Comparison of ENCODE assay signal across 8 cellular contexts in genomic region chr4:183504064-183504929, GRCh38. TPM values are rescaled to one million over a fixed set of nuclear protein-coding genes. Genes with fewer than 3 reads are reported as not detected.
A peak's percentile ranks its signal among the peaks of the same experiment; 100 is the strongest.
DNase-seq lines count a peak whose midpoint lies in the region; ATAC-seq and TF ChIP-seq lines count a peak whose summit lies in the region.

No MANE protein-coding gene starts in this region.

- under 1% methylated on average over 106 of the region's 106 CpGs for WGBS in thymus

- H3K27me3 ChIP-seq in osteoblast (ENCODE audit: insufficient read depth, low read length) (no peaks in the 10 kb centered on the region), thymus (ENCODE audit: control insufficient read depth, insufficient read depth) (no peaks in the 10 kb centered on the region)

- peaks cover 52% of the 10 kb centered on the region for H3K79me2 ChIP-seq in osteoblast (ENCODE audit: insufficient read depth, low read length)

- peak overlapping the region; percentile 82 to 90 for H3K27ac Mint-ChIP-seq in activated naive CD4-positive, alpha-beta T cell treated with anti-CD3 and anti-CD28 coated beads, Interleukin-2, amount 50 U/mL, for 72 hours

- H3K4me2 ChIP-seq in osteoblast (ENCODE audit: insufficient read depth, low read length) = peak overlapping the region; percentile 98

- peak overlapping the region; percentile 84 for H3K4me3 ChIP-seq in GM08714 (ENCODE audit: low read length)
- peak overlapping the region; percentile 74 for H3K4me3 ChIP-seq in NB4 (ENCODE audit: low read depth, low read length)
- peak overlapping the region; percentile 81 for H3K4me3 ChIP-seq in SK-N-MC
- peak overlapping the region; percentile 90 for H3K4me3 ChIP-seq in osteoblast (ENCODE audit: insufficient read depth, low read length)
- peak overlapping the region; percentile 89 for H3K4me3 ChIP-seq in thymus (ENCODE audit: low read length)

- peaks cover 5 to 7% of the 10 kb centered on the region in 2 donors for H3K36me3 Mint-ChIP-seq in activated naive CD4-positive, alpha-beta T cell treated with anti-CD3 and anti-CD28 coated beads, Interleukin-2, amount 50 U/mL, for 72 hours

- TF ChIP-seq CTCF in NB4 (IDR thresholded peaks at IDR 0.05; ENCODE audit: low read depth, low read length) (no peak), osteoblast (IDR thresholded peaks at IDR 0.05; ENCODE audit: extremely low read depth, low read depth, low read length) (peak; percentile 18)

- H4K20me1 ChIP-seq in osteoblast (ENCODE audit: insufficient read depth, low read length) = peaks cover 2% of the 10 kb centered on the region

- peak overlapping the region; percentile 90 for H3K9ac ChIP-seq in SK-N-MC (ENCODE audit: insufficient read length)

- H3K36me3 ChIP-seq in SK-N-MC (ENCODE audit: insufficient read depth, low read length) (no peaks in the 10 kb centered on the region), osteoblast (ENCODE audit: insufficient read depth, low read length) (no peaks in the 10 kb centered on the region), thymus (ENCODE audit: control insufficient read depth, insufficient read depth) (no peaks in the 10 kb centered on the region)

- peak; percentile 98 for DNase-seq in NB4 (ENCODE audit: low read depth)
- no peak for DNase-seq in SK-N-MC (ENCODE audit: low read depth, low spot score)
- DNase-seq in activated naive CD4-positive, alpha-beta T cell treated with anti-CD3 and anti-CD28 coated beads, Interleukin-2, amount 50 U/mL, for 72 hours (ENCODE audit: low spot score in 2 of 2) = peak; percentile 99 to 100
- DNase-seq in glomerular visceral epithelial cell (ENCODE audit: extremely low spot score) = peak; percentile 99
- peak; percentile 99 for DNase-seq in osteoblast (ENCODE audit: insufficient read length, low spot score, missing footprints)

- TF ChIP-seq POLR2A in NB4 (IDR thresholded peaks at IDR 0.05; ENCODE audit: extremely low read depth, insufficient read length) = peak; percentile 59

- peak overlapping the region; percentile 98 for H2AFZ ChIP-seq in osteoblast (ENCODE audit: low read length)

- peaks cover 13% of the 10 kb centered on the region for H3K4me1 ChIP-seq in osteoblast (ENCODE audit: insufficient read depth, low read length)
- H3K4me1 ChIP-seq in thymus (ENCODE audit: control insufficient read depth, insufficient read depth, low read length) = peaks cover 7% of the 10 kb centered on the region

- H3K27ac ChIP-seq in SK-N-MC (peak overlapping the region; percentile 89), osteoblast (ENCODE audit: low read depth, low read length) (peak overlapping the region; percentile 93), thymus (ENCODE audit: low read depth) (peak overlapping the region; percentile 99)

- H3K9me3 ChIP-seq in SK-N-MC (ENCODE audit: low read depth, low read length) (no peaks in the 10 kb centered on the region), osteoblast (ENCODE audit: low read depth, low read length) (no peaks in the 10 kb centered on the region), thymus (ENCODE audit: control insufficient read depth) (no peaks in the 10 kb centered on the region)

- ATAC-seq in HG02571 (IDR thresholded peaks at IDR 0.05; ENCODE audit: unreplicated experiment) = peak; percentile 63
- ATAC-seq in activated naive CD4-positive, alpha-beta T cell treated with anti-CD3 and anti-CD28 coated beads, Interleukin-2, amount 50 U/mL, for 72 hours = peak; percentile 82 to 84

- H3K9me3 Mint-ChIP-seq in activated naive CD4-positive, alpha-beta T cell treated with anti-CD3 and anti-CD28 coated beads, Interleukin-2, amount 50 U/mL, for 72 hours = no peaks in the 10 kb centered on the region

RNA-seq across cellular contexts. Expression of gene ING2, which starts 0.6 kb away (rescaled TPM):
- 10 to 100 TPM; 18.8 to 21.3 TPM for total RNA-seq in activated naive CD4-positive, alpha-beta T cell treated with anti-CD3 and anti-CD28 coated beads, Interleukin-2, amount 50 U/mL, for 72 hours
- total RNA-seq in osteoblast = 6.2 and 8.0 TPM in 2 replicates
- polyA plus RNA-seq in thymus = 26.6 TPM

RNA-seq across cellular contexts. Expression of gene CDKN2AIP, which starts 59.9 kb away (rescaled TPM):
- 10 to 100 TPM; 22.1 to 34.1 TPM for total RNA-seq in activated naive CD4-positive, alpha-beta T cell treated with anti-CD3 and anti-CD28 coated beads, Interleukin-2, amount 50 U/mL, for 72 hours
- 15.2 and 15.9 TPM in 2 replicates for total RNA-seq in osteoblast
- 33.2 TPM for polyA plus RNA-seq in thymus
